Comparison of ENCODE assay signal across 8 cellular contexts in genomic region chr6:12012231-12012565, GRCh38. TPM values are rescaled to one million over a fixed set of nuclear protein-coding genes. Genes with fewer than 3 reads are reported as not detected.
A peak's percentile ranks its signal among the peaks of the same experiment; 100 is the strongest.
DNase-seq lines count a peak whose midpoint lies in the region; ATAC-seq, FAIRE-seq and TF ChIP-seq lines count a peak whose summit lies in the region.

Gene HIVEP1, plus strand, starts transcription at chr6:12012312. Its CDS starts 3,317 bp downstream, at chr6:12015629.

- H3K27ac Mint-ChIP-seq in activated naive CD4-positive, alpha-beta T cell treated with anti-CD3 and anti-CD28 coated beads, Interleukin-2, amount 50 U/mL, for 24 hours: peak within 1 kb of the TSS; percentile 100

- H3K4me1 ChIP-seq in IMR-90 (ENCODE audit: control insufficient read depth, insufficient read depth, low read length) (no peaks in the 10 kb centered on the region; the same call in 1 of the 2 replicates), cardiac muscle cell (ENCODE audit: low read depth) (peaks cover 21% of the 10 kb centered on the region), pancreas (peaks cover 7 to 31% (median 23%) of the 10 kb centered on the region in 3 donors)

- FAIRE-seq in pancreas (lab: Jason Lieb, UNC): no peak

- in situ Hi-C loops in IMR-90 (cut with MboI; ENCODE audit: low sequenced_read_pairs): loop anchor here (10.0 kb wide), 1 partner anchor 427 kb away; no protein-coding TSS in a partner anchor

- peak within 1 kb of the TSS; percentile 52 for H2AK5ac ChIP-seq in IMR-90 (ENCODE audit: low read depth, low read length)

- H3K9ac ChIP-seq in IMR-90 (ENCODE audit: low read depth, low read length): peak within 1 kb of the TSS; percentile 95

- peak within 1 kb of the TSS; percentile 84 for H2BK120ac ChIP-seq in IMR-90 (ENCODE audit: low read depth, low read length)

- peak within 1 kb of the TSS; percentile 92 for H3K23ac ChIP-seq in IMR-90 (ENCODE audit: low read depth, low read length)

- peak within 1 kb of the TSS; percentile 92 for H3K56ac ChIP-seq in IMR-90 (ENCODE audit: extremely low read depth, insufficient read depth, low read length)

- H3K14ac ChIP-seq in IMR-90 (replicated peaks; ENCODE audit: low read depth, low read length): peak within 1 kb of the TSS; percentile 96

- H2BK20ac ChIP-seq in IMR-90 (ENCODE audit: low read depth, low read length): no peak within 1 kb of the TSS; the same call in 1 of the 2 replicates

- peak within 1 kb of the TSS; percentile 9 for H4K5ac ChIP-seq in IMR-90 (ENCODE audit: low read depth, low read length)

- H3K27me3 Mint-ChIP-seq in activated naive CD4-positive, alpha-beta T cell treated with anti-CD3 and anti-CD28 coated beads, Interleukin-2, amount 50 U/mL, for 24 hours: no peaks in the 10 kb centered on the region

- peak within 1 kb of the TSS in 1 of 2 experiments; percentile 70; a peak in 2 of 4 replicates for H4K8ac ChIP-seq in IMR-90 (ENCODE audit: low read depth in 2 of 2, low read length in 2 of 2)

- peak within 1 kb of the TSS; percentile 76 for H3K18ac ChIP-seq in IMR-90 (ENCODE audit: low read depth, low read length)

- H3K36me3 ChIP-seq in IMR-90 (ENCODE audit: control insufficient read depth, insufficient read depth, low read length): peaks cover 6% of the 10 kb centered on the region
- H3K36me3 ChIP-seq in cardiac muscle cell: peaks cover 3% of the 10 kb centered on the region
- peaks cover 0 to 3% (median 0%) of the 10 kb centered on the region in 3 donors for H3K36me3 ChIP-seq in pancreas

- TF ChIP-seq POLR2A in IMR-90 (IDR thresholded peaks at IDR 0.05; ENCODE audit: low read depth, low read length): peak; percentile 70

- peak; percentile 2 for ATAC-seq in GM18520 (IDR thresholded peaks at IDR 0.05; ENCODE audit: unreplicated experiment)
- ATAC-seq in IMR-90 (ENCODE audit: low read depth): no peak
- ATAC-seq in pancreas: no peak
- no peak for ATAC-seq in GM21367 (IDR thresholded peaks at IDR 0.05; ENCODE audit: unreplicated experiment)

- H2BK5ac ChIP-seq in IMR-90 (ENCODE audit: low read depth, low read length, poor library complexity, severe bottlenecking): peak within 1 kb of the TSS; percentile 90

- intact Hi-C loops in IMR-90 (cut with micrococcal nuclease): loop anchor here (5.0 kb wide), 4 partner anchors 95 to 395 kb away; no protein-coding TSS in a partner anchor
- intact Hi-C loops in pancreas (cut with DNase I): no loop called here

- TF ChIP-seq CTCF in IMR-90 (conservative IDR thresholded peaks at IDR 0.05; ENCODE audit: low read depth, low read length): no peak
- TF ChIP-seq CTCF in cardiac muscle cell (IDR thresholded peaks at IDR 0.05; ENCODE audit: low read depth, low read length): no peak
- no peak for TF ChIP-seq CTCF in pancreas (IDR thresholded peaks at IDR 0.05)

- H3K4me3 ChIP-seq in IMR-90 (ENCODE audit: insufficient read depth, low read depth, low read length) (peak within 1 kb of the TSS; percentile 76), cardiac muscle cell (peak within 1 kb of the TSS; percentile 81), pancreas (peak within 1 kb of the TSS; percentile 69 to 84 (median 70))

- DNase-seq in IMR-90 (no peak), cardiac muscle cell (ENCODE audit: low read depth in 1 of 2, low spot score in 1 of 2) (peak; percentile 36 to 71), pancreas (peak in 5 of 6 donors; percentile 24 to 80 (median 52)), islet precursor cell (no peak), NCI-H146 treated with DMSO at 0.1 percent for 48 hours (lab: John Stamatoyannopoulos, UW; ENCODE audit: unreplicated experiment) (no peak)

- H3K4me2 ChIP-seq in IMR-90 (ENCODE audit: low read depth, low read length): peak within 1 kb of the TSS; percentile 89

- H3K9me1 ChIP-seq in IMR-90 (ENCODE audit: insufficient read depth, low read length): no peaks in the 10 kb centered on the region; the same call in 1 of the 2 replicates

- H3K27me3 ChIP-seq in IMR-90 (ENCODE audit: control insufficient read depth, insufficient read depth, low read length) (no peaks in the 10 kb centered on the region), cardiac muscle cell (no peaks in the 10 kb centered on the region), pancreas (no peaks in the 10 kb centered on the region)

- peaks cover 16% of the 10 kb centered on the region for H3K36me3 Mint-ChIP-seq in activated naive CD4-positive, alpha-beta T cell treated with anti-CD3 and anti-CD28 coated beads, Interleukin-2, amount 50 U/mL, for 24 hours

- peak within 1 kb of the TSS; percentile 89 for H2AFZ ChIP-seq in IMR-90 (replicated peaks; ENCODE audit: low read length, poor library complexity)

- dilution Hi-C loops in IMR-90 (cut with HindIII; ENCODE audit: low sequenced_read_pairs, unreplicated experiment): no loop called here

- H3K9me3 Mint-ChIP-seq in activated naive CD4-positive, alpha-beta T cell treated with anti-CD3 and anti-CD28 coated beads, Interleukin-2, amount 50 U/mL, for 24 hours: no peaks in the 10 kb centered on the region

- no peak within 1 kb of the TSS for H2BK15ac ChIP-seq in IMR-90 (ENCODE audit: low read depth, low read length)

- H3K9me3 ChIP-seq in IMR-90 (ENCODE audit: control insufficient read depth, insufficient read depth, low read length) (peaks cover 2% of the 10 kb centered on the region; the same call in 1 of the 2 replicates), cardiac muscle cell (ENCODE audit: low read depth) (no peaks in the 10 kb centered on the region), pancreas (no peaks in the 10 kb centered on the region)

- peak within 1 kb of the TSS; percentile 87 for H3K27ac ChIP-seq in IMR-90 (ENCODE audit: insufficient read depth, low read length)
- peak within 1 kb of the TSS; percentile 97 for H3K27ac ChIP-seq in cardiac muscle cell
- H3K27ac ChIP-seq in pancreas: peak within 1 kb of the TSS; percentile 77 to 98 (median 92)

- H3K79me1 ChIP-seq in IMR-90 (ENCODE audit: low read depth in 1 of 2, low read length in 2 of 2): peaks cover 14 to 41% of the 10 kb centered on the region in 2 experiments

- peaks cover 5% of the 10 kb centered on the region; the same call in 1 of the 2 replicates for H4K20me1 ChIP-seq in IMR-90 (ENCODE audit: insufficient read depth, low read length)

- no TSS peak for BruUV-seq in IMR-90 (replicated peaks; lab: Mats Ljungman, UMichigan)

- peak within 1 kb of the TSS; percentile 95 for H2AK9ac ChIP-seq in IMR-90 (replicated peaks; ENCODE audit: low read depth, low read length, poor library complexity)

- TF ChIP-seq RAD21 in IMR-90 (IDR thresholded peaks at IDR 0.05; ENCODE audit: low read length): no peak; the same call in 1 of the 2 replicates

- peak within 1 kb of the TSS; percentile 87 for H3K4ac ChIP-seq in IMR-90 (ENCODE audit: low read depth, low read length)

- 0% methylated on average over 7 of the region's 46 CpGs; no CpG with 5 or more reads in 1 of the 2 experiments for WGBS in IMR-90 (ENCODE audit: extremely low coverage in 2 of 2, insufficient read length in 1 of 2), 2 experiments
- WGBS in pancreas, 2 donors: 1 to 2% methylated on average over 12 to 46 of the region's 46 CpGs

- POLR2A ChIA-PET in IMR-90 (lab: Charles Lee; ENCODE audit: unreplicated experiment): no interaction called here

- H3K4me3 Mint-ChIP-seq in activated naive CD4-positive, alpha-beta T cell treated with anti-CD3 and anti-CD28 coated beads, Interleukin-2, amount 50 U/mL, for 24 hours: peak within 1 kb of the TSS; percentile 97

- peaks cover 71% of the 10 kb centered on the region for H3K4me1 Mint-ChIP-seq in activated naive CD4-positive, alpha-beta T cell treated with anti-CD3 and anti-CD28 coated beads, Interleukin-2, amount 50 U/mL, for 24 hours

- CTCF ChIA-PET in IMR-90 (lab: Yijun Ruan, JAX): interaction anchor here (1.5 to 3.1 kb wide), 2 partner anchors 357 to 396 kb away, joined by 3 to 11 read pairs; no protein-coding TSS in a partner anchor

- H4K91ac ChIP-seq in IMR-90 (ENCODE audit: insufficient read depth, low read depth, low read length): peak within 1 kb of the TSS; percentile 57; the same call in 1 of the 2 replicates

TF ChIP-seq in IMR-90, 13 proteins besides CTCF, POLR2A, EP300 and RAD21:
- no peak for TF ChIP-seq MXI1 (IDR thresholded peaks at IDR 0.05; ENCODE audit: borderline replicate concordance, low read depth, low read length)
- no peak for TF ChIP-seq RCOR1 (IDR thresholded peaks at IDR 0.05; ENCODE audit: insufficient replicate concordance, low read length)
- TF ChIP-seq BHLHE40 (IDR thresholded peaks at IDR 0.05; ENCODE audit: low read depth, low read length): no peak
- no peak for TF ChIP-seq USF2 (IDR thresholded peaks at IDR 0.05; ENCODE audit: low read depth, low read length)
- TF ChIP-seq SMC3 (IDR thresholded peaks at IDR 0.05; ENCODE audit: low read depth, low read length): no peak
- TF ChIP-seq MAFK (IDR thresholded peaks at IDR 0.05; ENCODE audit: low read depth, low read length): no peak
- TF ChIP-seq CEBPB (IDR thresholded peaks at IDR 0.05; ENCODE audit: low read depth, low read length): no peak
- TF ChIP-seq NFE2L2 (IDR thresholded peaks at IDR 0.05; ENCODE audit: low read depth, low read length): no peak
- no peak for TF ChIP-seq MAZ (IDR thresholded peaks at IDR 0.05; ENCODE audit: borderline replicate concordance, low read depth, low read length)
- no peak for TF ChIP-seq RFX5 (IDR thresholded peaks at IDR 0.05; ENCODE audit: low read depth, low read length)

RNA-seq across cellular contexts. Expression of gene HIVEP1, which starts in this region (rescaled TPM):
- 16.7 and 17.2 TPM in 2 replicates for total RNA-seq in IMR-90 (2012; rRNA removed)
- polyA plus RNA-seq in IMR-90 (2012; rRNA removed): 13.0 and 14.4 TPM in 2 replicates
- 7.3 and 8.8 TPM in 2 replicates for polyA plus RNA-seq in IMR-90 (2012; cell fraction: cytosol; rRNA removed)
- polyA plus RNA-seq in IMR-90 (2012; cell fraction: nucleus; rRNA removed; ENCODE audit: low replicate concordance): 32.2 and 33.4 TPM in 2 replicates
- total RNA-seq in cardiac muscle cell: 14.2 and 20.0 TPM in 2 replicates
- polyA plus RNA-seq in cardiac muscle cell: 5.3 and 9.2 TPM in 2 replicates
- 10 to 100 TPM in 3 of 6 donors, 1 to 10 TPM in 3; 8.2 to 17.7 (median 9.9) TPM for total RNA-seq in pancreas
- polyA plus RNA-seq in pancreas: 1 to 10 TPM; 3.8 to 4.1 TPM

Comparison
In these comparisons a context has a peak if more than half of its experiments do, and no peak if none do; other contexts are left out.
1. DNase-seq: peak in cardiac muscle cell (2 of 2) and pancreas (5 of 6); none in IMR-90 (single experiment), islet precursor cell (single experiment) and NCI-H146 treated with DMSO at 0.1 percent for 48 hours (single experiment).
2. Peak in every context shown above with its lines, with median percentiles within 50 percentile points of each other: H3K27ac ChIP-seq and H3K4me3 ChIP-seq.